ENCODE assay signal across 9 cellular contexts in the genomic region with DNA sequence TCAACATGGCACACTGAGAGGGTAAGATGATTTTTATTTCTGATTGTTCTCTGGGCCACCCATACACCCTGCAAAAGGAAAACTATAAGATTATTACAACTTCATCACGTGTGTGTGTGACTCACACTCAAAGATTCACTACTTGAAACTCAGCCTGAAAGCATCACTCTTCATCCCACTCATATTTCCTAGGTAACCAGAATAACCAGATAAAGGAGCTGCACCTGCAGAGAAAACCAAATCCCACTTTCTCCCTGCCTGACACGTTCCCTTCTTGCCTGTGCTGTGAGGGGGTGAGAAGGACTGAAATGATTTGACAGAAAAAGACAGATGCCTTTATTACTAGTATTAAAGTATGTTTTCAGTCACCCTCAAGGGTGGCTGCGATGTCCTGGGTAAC.
A peak's percentile ranks its signal among the peaks of the same experiment; 100 is the strongest.
DNase-seq lines count a peak whose midpoint lies in the region; ATAC-seq and TF ChIP-seq lines count a peak whose summit lies in the region.
"Had no signal": no experiment of that assay in that cellular context is flagged by ENCODE, and none has a peak within 500 bp of the region (broad histone marks: within the 10 kb centered on the region; RNA-seq: fewer than 3 reads in every experiment).

No MANE protein-coding gene starts in this region.

- in situ Hi-C loops in IMR-90 (cut with MboI; ENCODE audit: low sequenced_read_pairs): no loop called here

- intact Hi-C loops in IMR-90 (cut with micrococcal nuclease): no loop called here

- H2AK9ac ChIP-seq in IMR-90 (replicated peaks; ENCODE audit: low read depth, low read length, poor library complexity): no peak overlapping the region

- H3K14ac ChIP-seq in IMR-90 (replicated peaks; ENCODE audit: low read depth, low read length): no peak overlapping the region
- no peak overlapping the region for H3K14ac ChIP-seq in H9 (ENCODE audit: insufficient read depth, low read length)

- H2AFZ ChIP-seq in IMR-90 (replicated peaks; ENCODE audit: low read length, poor library complexity) (no peak overlapping the region), H9 (ENCODE audit: low read length) (no peak overlapping the region)

- no peak overlapping the region for H2BK15ac ChIP-seq in IMR-90 (ENCODE audit: low read depth, low read length)
- H2BK15ac ChIP-seq in H9 (ENCODE audit: low read depth, low read length): no peak overlapping the region

- dilution Hi-C loops in IMR-90 (cut with HindIII; ENCODE audit: low sequenced_read_pairs, unreplicated experiment): no loop called here

- TF ChIP-seq CTCF in IMR-90 (conservative IDR thresholded peaks at IDR 0.05; ENCODE audit: low read depth, low read length) (no peak), fibroblast of mammary gland (conservative IDR thresholded peaks at IDR 0.05; ENCODE audit: control insufficient read depth, insufficient read depth, low read depth, low read length) (no peak), tibial nerve (IDR thresholded peaks at IDR 0.05) (no peak), H9 (conservative IDR thresholded peaks at IDR 0.05) (no peak)

- no TSS peak for BruUV-seq in IMR-90 (replicated peaks; lab: Mats Ljungman, UMichigan)

- POLR2A ChIA-PET in CD8-positive, alpha-beta memory T cell (lab: Charles Lee): no interaction called here
- POLR2A ChIA-PET in IMR-90 (lab: Charles Lee; ENCODE audit: unreplicated experiment): no interaction called here

- H4K8ac ChIP-seq in IMR-90 (ENCODE audit: low read depth in 2 of 2, low read length in 2 of 2): no peak overlapping the region
- H4K8ac ChIP-seq in H9 (replicated peaks; ENCODE audit: insufficient read length, low read depth, low read length): no peak overlapping the region

- H2BK120ac ChIP-seq in IMR-90 (ENCODE audit: low read depth, low read length) (no peak overlapping the region), H9 (ENCODE audit: low read depth, low read length, poor library complexity, severe bottlenecking) (no peak overlapping the region)

- H3K4me3 ChIP-seq in CD8-positive, alpha-beta memory T cell (ENCODE audit: low read length): no peak overlapping the region
- no peak overlapping the region for H3K4me3 ChIP-seq in IMR-90 (ENCODE audit: insufficient read depth, low read depth, low read length)
- H3K4me3 ChIP-seq in fibroblast of mammary gland (ENCODE audit: control insufficient read depth, low read depth, low read length): no peak overlapping the region
- no peak overlapping the region for H3K4me3 ChIP-seq in tibial nerve

- no peak overlapping the region for H2AK5ac ChIP-seq in IMR-90 (ENCODE audit: low read depth, low read length)
- no peak overlapping the region for H2AK5ac ChIP-seq in H9 (ENCODE audit: insufficient read length, low read length)

- H3K9me3 Mint-ChIP-seq in CD8-positive, alpha-beta memory T cell: no peaks in the 10 kb centered on the region
- no peaks in the 10 kb centered on the region for H3K9me3 Mint-ChIP-seq in H9
- H3K9me3 Mint-ChIP-seq: naive B cell had no signal

- no peak for DNase-seq in CD8-positive, alpha-beta memory T cell
- DNase-seq in IMR-90 (peak; percentile 79), fibroblast of mammary gland (ENCODE audit: low read depth) (peak; percentile 80), tibial nerve (ENCODE audit: low spot score in 2 of 2) (no peak), NCI-H2029 treated with DMSO at 0.1 percent for 48 hours (lab: John Stamatoyannopoulos, UW) (no peak), NCI-H69 (lab: John Stamatoyannopoulos, UW) (no peak), H9 (no peak)
- DNase-seq: naive B cell had no signal

- WGBS in IMR-90 (ENCODE audit: extremely low coverage in 2 of 2, insufficient read length in 1 of 2), 2 experiments: no CpG with 5 or more reads among the region's 3 CpGs
- WGBS in tibial nerve, 2 donors: 54 to 56% methylated on average over 3 of the region's 3 CpGs
- WGBS in H9 (ENCODE audit: extremely low coverage, insufficient read length, low lambda C conversion rate): no CpG with 5 or more reads among the region's 3 CpGs

- H3K23ac ChIP-seq in IMR-90 (ENCODE audit: low read depth, low read length) (no peak overlapping the region), H9 (ENCODE audit: insufficient read length, low read depth, low read length) (no peak overlapping the region)

- ATAC-seq in GM19468 (IDR thresholded peaks at IDR 0.05; ENCODE audit: extremely low read depth, unreplicated experiment) (peak; percentile 65), IMR-90 (ENCODE audit: low read depth) (peak; percentile 55)

- no peak overlapping the region for H3K27ac ChIP-seq in CD8-positive, alpha-beta memory T cell (ENCODE audit: low read depth, low read length)
- no peak overlapping the region for H3K27ac ChIP-seq in IMR-90 (ENCODE audit: insufficient read depth, low read length)
- peak overlapping the region; percentile 4 to 84 (median 64) for H3K27ac ChIP-seq in tibial nerve
- H3K27ac ChIP-seq in H9 (ENCODE audit: insufficient read length, low read depth, low read length): no peak overlapping the region

- H2BK20ac ChIP-seq in IMR-90 (ENCODE audit: low read depth, low read length) (no peak overlapping the region), H9 (ENCODE audit: low read depth, low read length, poor library complexity, severe bottlenecking) (no peak overlapping the region)

- H3K36me3 ChIP-seq in CD8-positive, alpha-beta memory T cell (ENCODE audit: insufficient read depth, low read length): no peaks in the 10 kb centered on the region
- H3K36me3 ChIP-seq in IMR-90 (ENCODE audit: control insufficient read depth, insufficient read depth, low read length): peaks cover 4% of the 10 kb centered on the region
- H3K36me3 ChIP-seq in tibial nerve: no peaks in the 10 kb centered on the region

- no peaks in the 10 kb centered on the region for H3K79me2 ChIP-seq in H9 (ENCODE audit: insufficient read depth, low read length)

- H2BK5ac ChIP-seq in IMR-90 (ENCODE audit: low read depth, low read length, poor library complexity, severe bottlenecking): no peak overlapping the region
- H2BK5ac ChIP-seq in H9 (ENCODE audit: insufficient read length, low read length): no peak overlapping the region

- H3K27ac Mint-ChIP-seq in CD8-positive, alpha-beta memory T cell: peak overlapping the region; percentile 32 to 62 (median 48)
- H3K27ac Mint-ChIP-seq in H9: no peak overlapping the region
- H3K27ac Mint-ChIP-seq: naive B cell had no signal

- peaks cover 6% of the 10 kb centered on the region; the same call in 1 of the 2 replicates for H3K9me1 ChIP-seq in IMR-90 (ENCODE audit: insufficient read depth, low read length)

- no peaks in the 10 kb centered on the region for H3K27me3 ChIP-seq in CD8-positive, alpha-beta memory T cell (ENCODE audit: insufficient read depth, low read length, poor library complexity, severe bottlenecking)
- H3K27me3 ChIP-seq in IMR-90 (ENCODE audit: control insufficient read depth, insufficient read depth, low read length) (no peaks in the 10 kb centered on the region), tibial nerve (no peaks in the 10 kb centered on the region), H9 (ENCODE audit: insufficient read depth, low read length) (no peaks in the 10 kb centered on the region)

- no peaks in the 10 kb centered on the region for H3K79me1 ChIP-seq in IMR-90 (ENCODE audit: low read depth in 1 of 2, low read length in 2 of 2)
- no peaks in the 10 kb centered on the region for H3K79me1 ChIP-seq in H9 (ENCODE audit: insufficient read depth, low read depth, low read length, poor library complexity, severe bottlenecking)

- TF ChIP-seq POLR2A in IMR-90 (IDR thresholded peaks at IDR 0.05; ENCODE audit: low read depth, low read length) (no peak), tibial nerve (IDR thresholded peaks at IDR 0.05) (no peak)

- H3K4me1 Mint-ChIP-seq in CD8-positive, alpha-beta memory T cell: peaks cover 36 to 64% (median 54%) of the 10 kb centered on the region in 3 donors
- peaks cover 0 to 7% of the 10 kb centered on the region in 2 experiments; a peak in 1 of 4 replicates for H3K4me1 Mint-ChIP-seq in H9
- H3K4me1 Mint-ChIP-seq: naive B cell had no signal

- no peak overlapping the region for H3K56ac ChIP-seq in IMR-90 (ENCODE audit: extremely low read depth, insufficient read depth, low read length)
- H3K56ac ChIP-seq in H9 (ENCODE audit: insufficient read length, low read depth, low read length): no peak overlapping the region

- CTCF ChIA-PET in CD8-positive, alpha-beta memory T cell (lab: Charles Lee): no interaction called here
- CTCF ChIA-PET in IMR-90 (lab: Yijun Ruan, JAX): no interaction called here

- H3T11ph ChIP-seq in H9 (ENCODE audit: low read length): no peak overlapping the region

- no peak overlapping the region for H3K4ac ChIP-seq in IMR-90 (ENCODE audit: low read depth, low read length)
- no peak overlapping the region for H3K4ac ChIP-seq in H9 (ENCODE audit: low read depth, low read length)

- no peak overlapping the region for H2BK12ac ChIP-seq in H9 (ENCODE audit: insufficient read length, low read depth, low read length)

- H3K4me1 ChIP-seq in CD8-positive, alpha-beta memory T cell (ENCODE audit: insufficient read depth, low read length): no peaks in the 10 kb centered on the region
- peaks cover 9% of the 10 kb centered on the region for H3K4me1 ChIP-seq in IMR-90 (ENCODE audit: control insufficient read depth, insufficient read depth, low read length)
- peaks cover 7 to 93% (median 49%) of the 10 kb centered on the region in 4 donors for H3K4me1 ChIP-seq in tibial nerve
- no peaks in the 10 kb centered on the region for H3K4me1 ChIP-seq in H9 (ENCODE audit: insufficient read depth, low read length)

- H4K20me1 ChIP-seq in IMR-90 (ENCODE audit: insufficient read depth, low read length) (no peaks in the 10 kb centered on the region; the same call in 1 of the 2 replicates), H9 (ENCODE audit: control insufficient read depth, insufficient read depth, insufficient read length) (no peaks in the 10 kb centered on the region)

- H4K91ac ChIP-seq in IMR-90 (ENCODE audit: insufficient read depth, low read depth, low read length) (no peak overlapping the region), H9 (ENCODE audit: insufficient read length, low read depth, low read length) (no peak overlapping the region)

- H3K9ac ChIP-seq in IMR-90 (ENCODE audit: low read depth, low read length) (no peak overlapping the region), H9 (ENCODE audit: extremely low read depth, insufficient read length, low read length) (no peak overlapping the region)

- peak overlapping the region in 3 of 7 donors; percentile 22 to 55 (median 42) for H3K4me3 Mint-ChIP-seq in CD8-positive, alpha-beta memory T cell
- no peak overlapping the region for H3K4me3 Mint-ChIP-seq in H9
- H3K4me3 Mint-ChIP-seq: naive B cell had no signal

- H3K36me3 Mint-ChIP-seq in CD8-positive, alpha-beta memory T cell: peaks cover 5 to 37% (median 13%) of the 10 kb centered on the region in 3 donors
- H3K36me3 Mint-ChIP-seq in H9 (ENCODE audit: insufficient read depth in 1 of 3, low read depth in 3 of 3): no peaks in the 10 kb centered on the region
- H3K36me3 Mint-ChIP-seq: naive B cell had no signal

- H4K5ac ChIP-seq in IMR-90 (ENCODE audit: low read depth, low read length) (no peak overlapping the region), H9 (ENCODE audit: insufficient read length, low read depth, low read length) (no peak overlapping the region)

- no peaks in the 10 kb centered on the region for H3K9me3 ChIP-seq in CD8-positive, alpha-beta memory T cell (ENCODE audit: low read length)
- H3K9me3 ChIP-seq in IMR-90 (ENCODE audit: control insufficient read depth, insufficient read depth, low read length) (no peaks in the 10 kb centered on the region), tibial nerve (no peaks in the 10 kb centered on the region), H9 (ENCODE audit: control insufficient read depth, low read depth, low read length) (no peaks in the 10 kb centered on the region)

- no peaks in the 10 kb centered on the region for H3K23me2 ChIP-seq in H9 (ENCODE audit: insufficient read length, low read depth, low read length, poor library complexity, severe bottlenecking)

- H3K18ac ChIP-seq in IMR-90 (ENCODE audit: low read depth, low read length) (no peak overlapping the region), H9 (ENCODE audit: insufficient read length, low read depth, low read length) (no peak overlapping the region)

- H3K4me2 ChIP-seq in IMR-90 (ENCODE audit: low read depth, low read length) (no peak overlapping the region), H9 (ENCODE audit: insufficient read depth, insufficient read length, low read length) (no peak overlapping the region)

- no peaks in the 10 kb centered on the region for H3K27me3 Mint-ChIP-seq in CD8-positive, alpha-beta memory T cell
- no peaks in the 10 kb centered on the region for H3K27me3 Mint-ChIP-seq in H9 (ENCODE audit: low read depth)

- TF ChIP-seq EP300 in tibial nerve (IDR thresholded peaks at IDR 0.05): no peak

- TF ChIP-seq RAD21 in IMR-90 (IDR thresholded peaks at IDR 0.05; ENCODE audit: low read length): no peak

Comparison
In these comparisons a context has a peak if more than half of its experiments do, and no peak if none do; other contexts are left out.
1. DNase-seq: peak in IMR-90 (single experiment) and fibroblast of mammary gland (single experiment); none in CD8-positive, alpha-beta memory T cell (0 of 5), tibial nerve (0 of 2), NCI-H2029 treated with DMSO at 0.1 percent for 48 hours (single experiment), NCI-H69 (single experiment) and H9 (single experiment).
2. H3K27ac ChIP-seq: peak in tibial nerve (4 of 4); none in CD8-positive, alpha-beta memory T cell (single experiment), IMR-90 (single experiment) and H9 (single experiment).
3. H3K27ac Mint-ChIP-seq: peak in CD8-positive, alpha-beta memory T cell (8 of 8); none in H9 (0 of 3).